ENCODE assay signal across 27 cellular contexts in genomic region chr19:34485831-34486230, GRCh38.
"Had no signal": no experiment of that assay in that cellular context is flagged by ENCODE, and none has a peak within 500 bp of the region (broad histone marks: within the 10 kb centered on the region; RNA-seq: fewer than 3 reads in every experiment).

No MANE protein-coding gene starts in this region.

- H3K36me3 ChIP-seq: cardiac muscle cell, uterus, WERI-Rb-1 had no signal

- H3K4me3 Mint-ChIP-seq: activated CD4-positive, alpha-beta memory T cell treated with anti-CD3 and anti-CD28 coated beads, Interleukin-2, amount 10 ng/mL, durations not matched to agents 7 days and 5 days; activated CD4-positive, alpha-beta T cell treated with anti-CD3 and anti-CD28 coated beads, Interleukin-2, amount 10 ng/mL, durations not matched to agents 7 days and 5 days; activated T-cell treated with anti-CD3 and anti-CD28 coated beads, Interleukin-2, amount 50 U/mL, for 4 hours; activated T-helper 17 cell treated with anti-CD3 and anti-CD28 coated beads, Interleukin-2, amount 50 U/mL, for 72 hours; T-helper 17 cell had no signal

- H3K4me1 Mint-ChIP-seq: activated T-helper 17 cell treated with anti-CD3 and anti-CD28 coated beads, Interleukin-2, amount 50 U/mL, for 72 hours had no signal

- H3K27ac Mint-ChIP-seq: activated CD4-positive, alpha-beta memory T cell treated with anti-CD3 and anti-CD28 coated beads, Interleukin-2, amount 10 ng/mL, durations not matched to agents 7 days and 5 days; activated CD4-positive, alpha-beta T cell treated with anti-CD3 and anti-CD28 coated beads, Interleukin-2, amount 10 ng/mL, durations not matched to agents 7 days and 5 days; activated T-helper 17 cell treated with anti-CD3 and anti-CD28 coated beads, Interleukin-2, amount 50 U/mL, for 72 hours; T-helper 17 cell had no signal

- H3K9me3 ChIP-seq: body of pancreas, heart left ventricle, left lung, testis, uterus had no signal

- ATAC-seq: activated naive CD4-positive, alpha-beta T cell treated with anti-CD3 and anti-CD28 coated beads, Interleukin-2, amount 50 U/mL, for 72 hours; activated T-cell treated with anti-CD3 and anti-CD28 coated beads, Interleukin-2, amount 50 U/mL, for 4 hours; activated T-helper 17 cell treated with anti-CD3 and anti-CD28 coated beads, Interleukin-2, amount 50 U/mL, for 72 hours; body of pancreas; esophagus mucosa; heart left ventricle; left lung; stimulated activated naive CD8-positive, alpha-beta T cell treated with anti-CD3 and anti-CD28 coated beads, Interleukin-15, Interleukin-2, amounts not matched to agents 100 U/mL and 50 U/mL, for 24 hours; T-helper 17 cell had no signal

- H3K27ac ChIP-seq: body of pancreas, cardiac muscle cell, heart left ventricle, left lung, testis, uterus, WERI-Rb-1 had no signal

- H3K27me3 ChIP-seq: body of pancreas, cardiac muscle cell, testis, uterus had no signal

- H3K4me3 ChIP-seq: body of pancreas, cardiac muscle cell, heart left ventricle, left lung, testis, uterus had no signal

- H3K9me3 Mint-ChIP-seq: activated CD4-positive, alpha-beta memory T cell treated with anti-CD3 and anti-CD28 coated beads, Interleukin-2, amount 10 ng/mL, durations not matched to agents 7 days and 5 days; activated CD4-positive, alpha-beta T cell treated with anti-CD3 and anti-CD28 coated beads, Interleukin-2, amount 10 ng/mL, durations not matched to agents 7 days and 5 days; activated naive CD4-positive, alpha-beta T cell treated with anti-CD3 and anti-CD28 coated beads, Interleukin-2, amount 50 U/mL, for 72 hours; activated T-cell treated with anti-CD3 and anti-CD28 coated beads, Interleukin-2, amount 50 U/mL, for 4 hours; activated T-helper 17 cell treated with anti-CD3 and anti-CD28 coated beads, Interleukin-2, amount 50 U/mL, for 72 hours had no signal

- DNase-seq: activated CD4-positive, alpha-beta memory T cell treated with anti-CD3 and anti-CD28 coated beads, Interleukin-2, amount 10 ng/mL, durations not matched to agents 7 days and 5 days; activated CD4-positive, alpha-beta T cell treated with anti-CD3 and anti-CD28 coated beads, Interleukin-2, amount 10 ng/mL, durations not matched to agents 7 days and 5 days; activated CD4-positive, CD25-positive, alpha-beta regulatory T cell treated with anti-CD3 and anti-CD28 coated beads, Interleukin-2, amount 50 U/mL, for 72 hours; activated gamma-delta T cell treated with Interleukin-2 at 50 U/mL for 16 hours; activated T-cell treated with anti-CD3 and anti-CD28 coated beads, Interleukin-2, amount 50 U/mL, for 4 hours; anterior cingulate cortex; body of pancreas; cerebellar nuclear complex; cortex of kidney; foreskin fibroblast; heart left ventricle; left lung; occipital lobe; right cardiac atrium; stimulated activated CD4-positive, alpha-beta T cell treated with anti-CD3 and anti-CD28 coated beads, Interleukin-12 subunit alpha, Interleukin-12 subunit beta, amount 100 ng/mL, for 4 hours; stimulated activated CD4-positive, alpha-beta T cell treated with anti-CD3 and anti-CD28 coated beads, Interleukin-4, amount 100 ng/mL, for 1 hour; stimulated activated naive CD8-positive, alpha-beta T cell treated with anti-CD3 and anti-CD28 coated beads, Interleukin-15, Interleukin-2, amounts not matched to agents 100 U/mL and 50 U/mL, for 24 hours; T-helper 17 cell; T1000; testis; trophoblast cell; uterus; WERI-Rb-1 had no signal
